In the genomic region with DNA sequence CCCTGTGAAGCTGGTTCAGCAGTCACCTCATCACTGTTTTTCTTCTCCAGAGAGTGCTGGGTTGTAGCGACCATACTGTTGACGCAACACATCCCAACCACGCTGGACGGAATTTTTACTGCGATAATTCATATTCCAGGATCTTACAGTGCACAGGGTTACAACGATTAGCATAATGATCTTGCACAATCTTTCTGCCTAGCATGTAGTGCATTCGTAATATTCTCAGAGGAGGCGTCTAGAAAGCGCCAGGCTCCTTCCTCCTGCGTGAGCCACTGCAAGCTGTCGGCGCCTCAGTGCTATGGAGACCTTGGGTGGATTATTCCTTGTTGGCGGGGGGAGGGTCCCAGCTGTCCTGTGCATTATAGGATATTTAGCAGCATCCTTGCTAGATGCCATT, we compare ENCODE assay signal across 1 cellular context.
TF ChIP-seq lines count a peak whose summit lies in the region.

No MANE protein-coding gene starts in this region.

TF ChIP-seq in WTC11, 78 proteins besides CTCF, POLR2A, EP300 and RAD21 (continued from another document):
- TF ChIP-seq, protein P1, sequence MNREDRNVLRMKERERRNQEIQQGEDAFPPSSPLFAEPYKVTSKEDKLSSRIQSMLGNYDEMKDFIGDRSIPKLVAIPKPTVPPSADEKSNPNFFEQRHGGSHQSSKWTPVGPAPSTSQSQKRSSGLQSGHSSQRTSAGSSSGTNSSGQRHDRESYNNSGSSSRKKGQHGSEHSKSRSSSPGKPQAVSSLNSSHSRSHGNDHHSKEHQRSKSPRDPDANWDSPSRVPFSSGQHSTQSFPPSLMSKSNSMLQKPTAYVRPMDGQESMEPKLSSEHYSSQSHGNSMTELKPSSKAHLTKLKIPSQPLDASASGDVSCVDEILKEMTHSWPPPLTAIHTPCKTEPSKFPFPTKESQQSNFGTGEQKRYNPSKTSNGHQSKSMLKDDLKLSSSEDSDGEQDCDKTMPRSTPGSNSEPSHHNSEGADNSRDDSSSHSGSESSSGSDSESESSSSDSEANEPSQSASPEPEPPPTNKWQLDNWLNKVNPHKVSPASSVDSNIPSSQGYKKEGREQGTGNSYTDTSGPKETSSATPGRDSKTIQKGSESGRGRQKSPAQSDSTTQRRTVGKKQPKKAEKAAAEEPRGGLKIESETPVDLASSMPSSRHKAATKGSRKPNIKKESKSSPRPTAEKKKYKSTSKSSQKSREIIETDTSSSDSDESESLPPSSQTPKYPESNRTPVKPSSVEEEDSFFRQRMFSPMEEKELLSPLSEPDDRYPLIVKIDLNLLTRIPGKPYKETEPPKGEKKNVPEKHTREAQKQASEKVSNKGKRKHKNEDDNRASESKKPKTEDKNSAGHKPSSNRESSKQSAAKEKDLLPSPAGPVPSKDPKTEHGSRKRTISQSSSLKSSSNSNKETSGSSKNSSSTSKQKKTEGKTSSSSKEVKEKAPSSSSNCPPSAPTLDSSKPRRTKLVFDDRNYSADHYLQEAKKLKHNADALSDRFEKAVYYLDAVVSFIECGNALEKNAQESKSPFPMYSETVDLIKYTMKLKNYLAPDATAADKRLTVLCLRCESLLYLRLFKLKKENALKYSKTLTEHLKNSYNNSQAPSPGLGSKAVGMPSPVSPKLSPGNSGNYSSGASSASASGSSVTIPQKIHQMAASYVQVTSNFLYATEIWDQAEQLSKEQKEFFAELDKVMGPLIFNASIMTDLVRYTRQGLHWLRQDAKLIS (CRISPR knock-in tag; IDR thresholded peaks at IDR 0.05; ENCODE audit: borderline replicate concordance) = no peak
